8 cellular contexts compared by ENCODE assay signal in the genomic region with DNA sequence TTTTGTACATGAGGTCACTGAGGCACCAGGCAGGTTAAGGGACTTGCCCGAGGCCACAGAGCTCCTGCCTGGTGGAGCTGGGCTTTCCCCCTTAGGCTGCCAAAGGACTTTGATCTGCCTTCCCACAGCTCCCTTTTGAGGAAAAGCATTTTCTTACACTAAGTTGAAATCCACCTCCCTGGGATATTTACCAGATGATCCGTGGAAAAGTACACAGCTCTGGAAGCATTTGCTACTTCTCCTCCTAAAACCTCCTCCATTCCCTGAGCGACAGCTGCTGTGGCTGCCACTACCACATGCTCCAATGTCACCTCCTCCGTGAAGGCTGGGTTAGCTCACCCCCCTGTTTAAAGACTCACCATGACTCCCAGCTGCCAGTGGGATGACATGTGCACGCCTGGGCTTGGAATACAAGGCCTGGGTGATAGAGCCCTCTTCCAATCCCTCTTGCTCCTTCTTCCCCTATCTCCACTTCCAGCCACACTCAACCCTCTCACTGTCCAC. TPM values are rescaled to one million over a fixed set of nuclear protein-coding genes. Genes with fewer than 3 reads are reported as not detected.
DNase-seq lines count a peak whose midpoint lies in the region; ATAC-seq and TF ChIP-seq lines count a peak whose summit lies in the region.

No MANE protein-coding gene starts in this region.

- H3K4me1 ChIP-seq in KMS-11 (ENCODE audit: low read depth, poor library complexity, severe bottlenecking): peaks cover 31% of the 10 kb centered on the region
- peaks cover 34 to 58% (median 49%) of the 10 kb centered on the region in 4 donors for H3K4me1 ChIP-seq in stomach

- no peaks in the 10 kb centered on the region for H3K36me3 ChIP-seq in KMS-11 (ENCODE audit: insufficient read depth)
- no peaks in the 10 kb centered on the region for H3K36me3 ChIP-seq in stomach

- no peaks in the 10 kb centered on the region for H3K9me3 Mint-ChIP-seq in CD4-positive, alpha-beta T cell
- H3K9me3 Mint-ChIP-seq in activated CD8-positive, alpha-beta T cell treated with anti-CD3 and anti-CD28 coated beads, Interleukin-2, amount 10 ng/mL, durations not matched to agents 7 days and 5 days (ENCODE audit: insufficient read depth): no peaks in the 10 kb centered on the region

- peaks cover 5% of the 10 kb centered on the region for H3K36me3 Mint-ChIP-seq in CD4-positive, alpha-beta T cell (ENCODE audit: low read depth)
- H3K36me3 Mint-ChIP-seq in activated CD8-positive, alpha-beta T cell treated with anti-CD3 and anti-CD28 coated beads, Interleukin-2, amount 10 ng/mL, durations not matched to agents 7 days and 5 days (ENCODE audit: low read depth): peaks cover 10% of the 10 kb centered on the region

- no peak for ATAC-seq in CD4-positive, alpha-beta T cell (ENCODE audit: poor library complexity)
- no peak for ATAC-seq in activated CD8-positive, alpha-beta T cell treated with anti-CD3 and anti-CD28 coated beads, Interleukin-2, amount 10 ng/mL, durations not matched to agents 7 days and 5 days
- ATAC-seq in HG03378 (IDR thresholded peaks at IDR 0.05; ENCODE audit: unreplicated experiment): no peak

- no peak overlapping the region for H3K4me3 ChIP-seq in KMS-11 (IDR thresholded peaks at IDR 0.05; ENCODE audit: insufficient read depth, low read depth, low read length)
- peak overlapping the region in 1 of 4 donors; percentile 56 for H3K4me3 ChIP-seq in stomach

- CTCF ChIA-PET in CD4-positive, alpha-beta T cell (lab: Charles Lee): no interaction called here
- CTCF ChIA-PET in activated CD8-positive, alpha-beta T cell treated with anti-CD3 and anti-CD28 coated beads, Interleukin-2, amount 10 ng/mL, durations not matched to agents 7 days and 5 days (lab: Charles Lee): interaction anchor here (1.0 kb wide), 1 partner anchor 67 kb away, joined by 3 read pairs; no protein-coding TSS in a partner anchor

- H3K4me3 Mint-ChIP-seq in CD4-positive, alpha-beta T cell: peak overlapping the region; percentile 72
- H3K4me3 Mint-ChIP-seq in activated CD8-positive, alpha-beta T cell treated with anti-CD3 and anti-CD28 coated beads, Interleukin-2, amount 10 ng/mL, durations not matched to agents 7 days and 5 days: peak overlapping the region; percentile 68

- no peak for TF ChIP-seq CTCF in CD4-positive, alpha-beta T cell (IDR thresholded peaks at IDR 0.05)
- no peak for TF ChIP-seq CTCF in KMS-11 (conservative IDR thresholded peaks at IDR 0.05; ENCODE audit: low read depth, low read length)
- TF ChIP-seq CTCF in stomach (IDR thresholded peaks at IDR 0.05): no peak

- peaks cover 31% of the 10 kb centered on the region; the same call in 1 of the 2 replicates for H3K79me2 ChIP-seq in KMS-11 (ENCODE audit: insufficient read depth, low read depth)

- peak overlapping the region; percentile 70 for H3K27ac Mint-ChIP-seq in CD4-positive, alpha-beta T cell
- no peak overlapping the region for H3K27ac Mint-ChIP-seq in activated CD8-positive, alpha-beta T cell treated with anti-CD3 and anti-CD28 coated beads, Interleukin-2, amount 10 ng/mL, durations not matched to agents 7 days and 5 days

- intact Hi-C loops in CD4-positive, alpha-beta T cell (cut with DNase I, micrococcal nuclease): loop anchor here in 1 of 2 experiments (5.0 kb wide), 2 partner anchors 241 to 551 kb away; a partner anchor contains a TSS
- intact Hi-C loops in stomach (cut with DNase I; ENCODE audit: low total_unique reads): no loop called here

- no peak overlapping the region for H3K9ac ChIP-seq in KMS-11

- no peaks in the 10 kb centered on the region for H3K9me3 ChIP-seq in CD4-positive, alpha-beta T cell (ENCODE audit: control insufficient read depth, low read length)
- H3K9me3 ChIP-seq in stomach: no peaks in the 10 kb centered on the region

- no peak overlapping the region for H2AFZ ChIP-seq in KMS-11 (ENCODE audit: low read depth)

- no peaks in the 10 kb centered on the region for H3K27me3 ChIP-seq in CD4-positive, alpha-beta T cell (ENCODE audit: control insufficient read depth, insufficient read depth, low read length)
- H3K27me3 ChIP-seq in KMS-11 (ENCODE audit: insufficient read depth, low read depth) (no peaks in the 10 kb centered on the region), stomach (no peaks in the 10 kb centered on the region)

- no peak for DNase-seq in CD4-positive, alpha-beta T cell
- no peak for DNase-seq in activated CD8-positive, alpha-beta T cell treated with anti-CD3 and anti-CD28 coated beads, Interleukin-2, amount 10 ng/mL, durations not matched to agents 7 days and 5 days
- DNase-seq in inferior parietal cortex (ENCODE audit: extremely low spot score) (peak; percentile 57), stomach (no peak), cerebellar cortex (ENCODE audit: low spot score) (no peak)
- no peak for DNase-seq in stimulated activated naive CD4-positive, alpha-beta T cell treated with Interleukin-2 at 50 U/mL for 16 hours (lab: John Stamatoyannopoulos, UW)

- H4K20me1 ChIP-seq in KMS-11 (ENCODE audit: insufficient read depth): no peaks in the 10 kb centered on the region

- no peaks in the 10 kb centered on the region for H3K27me3 Mint-ChIP-seq in CD4-positive, alpha-beta T cell
- no peaks in the 10 kb centered on the region for H3K27me3 Mint-ChIP-seq in activated CD8-positive, alpha-beta T cell treated with anti-CD3 and anti-CD28 coated beads, Interleukin-2, amount 10 ng/mL, durations not matched to agents 7 days and 5 days (ENCODE audit: low read depth)

- POLR2A ChIA-PET in CD4-positive, alpha-beta T cell (lab: Charles Lee): interaction anchor here (0.8 to 1.4 kb wide), 3 partner anchors 10 to 239 kb away, joined by 3 to 5 read pairs (median 3); no protein-coding TSS in a partner anchor
- POLR2A ChIA-PET in activated CD8-positive, alpha-beta T cell treated with anti-CD3 and anti-CD28 coated beads, Interleukin-2, amount 10 ng/mL, durations not matched to agents 7 days and 5 days (lab: Charles Lee): interaction anchor here (1.1 kb wide), 1 partner anchor 113 kb away, joined by 3 read pairs; no protein-coding TSS in a partner anchor

- no peak for TF ChIP-seq EP300 in stomach (IDR thresholded peaks at IDR 0.05)

- no peak overlapping the region for H3K27ac ChIP-seq in CD4-positive, alpha-beta T cell (ENCODE audit: low read depth, low read length)
- no peak overlapping the region for H3K27ac ChIP-seq in KMS-11
- H3K27ac ChIP-seq in stomach: peak overlapping the region; percentile 65 to 90 (median 77)

- H3K4me2 ChIP-seq in KMS-11: peak overlapping the region; percentile 64; the same call in 1 of the 2 replicates

- peaks cover 41% of the 10 kb centered on the region for H3K4me1 Mint-ChIP-seq in CD4-positive, alpha-beta T cell (ENCODE audit: low read depth)
- peaks cover 36% of the 10 kb centered on the region for H3K4me1 Mint-ChIP-seq in activated CD8-positive, alpha-beta T cell treated with anti-CD3 and anti-CD28 coated beads, Interleukin-2, amount 10 ng/mL, durations not matched to agents 7 days and 5 days (ENCODE audit: low read depth)

- TF ChIP-seq POLR2A in stomach (IDR thresholded peaks at IDR 0.05): no peak

- WGBS in stomach, 5 donors: 21 to 40% (median 29%) methylated on average over 5 of the region's 5 CpGs

RNA-seq across cellular contexts. Expression of a gene that starts 1.2 kb away (rescaled TPM):
- total RNA-seq in CD4-positive, alpha-beta T cell: 100 to 1,000 TPM; 176 to 188 TPM
- total RNA-seq in activated CD8-positive, alpha-beta T cell treated with anti-CD3 and anti-CD28 coated beads, Interleukin-2, amount 10 ng/mL, durations not matched to agents 7 days and 5 days: 100 to 1,000 TPM; 217 to 226 TPM
- 100 to 1,000 TPM; 145 to 518 (median 261) TPM for total RNA-seq in stomach
- polyA plus RNA-seq in stomach: 100 to 1,000 TPM in 2 of 3 donors, 10 to 100 TPM in 1; 80.2 to 123 (median 114) TPM

Comparison
In these comparisons a context has a peak if more than half of its experiments do, and no peak if none do; other contexts are left out.
1. H3K27ac ChIP-seq: peak in stomach (5 of 5); none in CD4-positive, alpha-beta T cell (single experiment) and KMS-11 (single experiment).